9 cellular contexts compared by ENCODE assay signal in genomic region chr7:35695987-35696386, GRCh38. TPM values are rescaled to one million over a fixed set of nuclear protein-coding genes. Genes with fewer than 3 reads are reported as not detected.
DNase-seq lines count a peak whose midpoint lies in the region; ATAC-seq and TF ChIP-seq lines count a peak whose summit lies in the region.
"Had no signal": no experiment of that assay in that cellular context is flagged by ENCODE, and none has a peak within 500 bp of the region (broad histone marks: within the 10 kb centered on the region; RNA-seq: fewer than 3 reads in every experiment).

No MANE protein-coding gene starts in this region.

- peak overlapping the region; percentile 94 for H3K4me3 ChIP-seq in AG09309 (ENCODE audit: control insufficient read depth, low read depth, low read length)
- peak overlapping the region; percentile 98 for H3K4me3 ChIP-seq in Jurkat, Clone E6-1 (ENCODE audit: low read length)
- peak overlapping the region; percentile 84 for H3K4me3 ChIP-seq in choroid plexus epithelial cell (ENCODE audit: low read depth, low read length)

- H3K36me3 Mint-ChIP-seq in naive thymus-derived CD8-positive, alpha-beta T cell = peaks cover 0 to 7% (median 4%) of the 10 kb centered on the region in 3 donors

- no peaks in the 10 kb centered on the region for H3K27me3 Mint-ChIP-seq in naive thymus-derived CD8-positive, alpha-beta T cell

- DNase-seq in AG09309 (ENCODE audit: low read depth) = no peak
- no peak for DNase-seq in Jurkat, Clone E6-1 (ENCODE audit: low read depth, low spot score)
- DNase-seq in choroid plexus epithelial cell (ENCODE audit: low read depth) = no peak
- DNase-seq in naive thymus-derived CD8-positive, alpha-beta T cell = no peak
- no peak for DNase-seq in posterior vena cava (ENCODE audit: low spot score)
- no peak for DNase-seq in medulla oblongata (ENCODE audit: extremely low spot score)
- DNase-seq: T-helper 9 cell had no signal

- peak overlapping the region; percentile 90 to 99 (median 95) for H3K4me3 Mint-ChIP-seq in naive thymus-derived CD8-positive, alpha-beta T cell

- intact Hi-C loops in posterior vena cava (cut with DNase I) = no loop called here

- TF ChIP-seq CTCF in AG09309 (IDR thresholded peaks at IDR 0.05; ENCODE audit: control insufficient read depth, insufficient read depth, low read depth, low read length, missing control alignments) = no peak
- no peak for TF ChIP-seq CTCF in choroid plexus epithelial cell (conservative IDR thresholded peaks at IDR 0.05; ENCODE audit: low read depth, low read length)

- peak overlapping the region; percentile 95 to 100 (median 99) for H3K27ac Mint-ChIP-seq in naive thymus-derived CD8-positive, alpha-beta T cell

- peaks cover 20 to 58% (median 46%) of the 10 kb centered on the region in 4 donors for H3K4me1 Mint-ChIP-seq in naive thymus-derived CD8-positive, alpha-beta T cell

- no peak for ATAC-seq in naive thymus-derived CD8-positive, alpha-beta T cell
- ATAC-seq in GM21737 (IDR thresholded peaks at IDR 0.05; ENCODE audit: unreplicated experiment) (no peak), GM18520 (IDR thresholded peaks at IDR 0.05; ENCODE audit: unreplicated experiment) (no peak)

- POLR2A ChIA-PET in naive thymus-derived CD8-positive, alpha-beta T cell (lab: Charles Lee) = interaction anchor here (0.9 to 4.3 kb wide), 8 partner anchors 9 to 107 kb away, joined by 3 to 76 read pairs (median 6); partner anchors contain the start of gene SEPTIN7

- H3K9me3 Mint-ChIP-seq in naive thymus-derived CD8-positive, alpha-beta T cell = no peaks in the 10 kb centered on the region

RNA-seq across cellular contexts. Expression of gene HERPUD2, which starts 1.1 kb away (rescaled TPM):
- polyA plus RNA-seq in Jurkat, Clone E6-1 (2012; ENCODE audit: insufficient read depth, insufficient read length) = 20.9 TPM
- total RNA-seq in naive thymus-derived CD8-positive, alpha-beta T cell = 10 to 100 TPM; 65.2 to 72.8 TPM
- 10 to 100 TPM; 58.7 to 78.2 (median 75.9) TPM for polyA plus RNA-seq in naive thymus-derived CD8-positive, alpha-beta T cell
- total RNA-seq in posterior vena cava = 10 to 100 TPM; 21.1 to 22.4 TPM
